In genomic region chr5:176694146-176694545, GRCh38 we compare ENCODE assay signal across 27 cellular contexts.
"Had no signal": no experiment of that assay in that cellular context is flagged by ENCODE, and none has a peak within 500 bp of the region (broad histone marks: within the 10 kb centered on the region; RNA-seq: fewer than 3 reads in every experiment).

No MANE protein-coding gene starts in this region.

- H3K36me3 Mint-ChIP-seq: natural killer cell treated with Interleukin-12 subunit alpha and Interleukin-12 subunit beta and Interleukin-15 and Interleukin-18, amount 100 ng/mL, for 72 hours; stimulated activated effector memory CD8-positive, alpha-beta T cell treated with anti-CD3 and anti-CD28 coated beads, Interleukin-12 subunit alpha, Interleukin-12 subunit beta, amount 100 ng/mL, for 72 hours; type B pancreatic cell had no signal

- H3K27me3 ChIP-seq: pancreas, testis had no signal

- H3K4me3 ChIP-seq: pancreas, psoas muscle, sigmoid colon, suprapubic skin, testis, tibial artery, transverse colon, upper lobe of right lung, uterus had no signal

- ATAC-seq: naive thymus-derived CD8-positive, alpha-beta T cell; natural killer cell treated with Interleukin-12 subunit alpha and Interleukin-12 subunit beta and Interleukin-15 and Interleukin-18, amount 100 ng/mL, for 72 hours; pancreas; psoas muscle; stimulated activated effector memory CD8-positive, alpha-beta T cell treated with anti-CD3 and anti-CD28 coated beads, Interleukin-12 subunit alpha, Interleukin-12 subunit beta, amount 100 ng/mL, for 72 hours; stimulated activated naive CD8-positive, alpha-beta T cell treated with anti-CD3 and anti-CD28 coated beads, Interleukin-15, amount 100 ng/mL, for 72 hours; stimulated activated naive CD8-positive, alpha-beta T cell treated with anti-CD3 and anti-CD28 coated beads, Interleukin-15, Interleukin-2, amounts not matched to agents 100 U/mL and 50 U/mL, for 24 hours; upper lobe of right lung had no signal

- H3K27ac Mint-ChIP-seq: naive B cell; natural killer cell treated with Interleukin-12 subunit alpha and Interleukin-12 subunit beta and Interleukin-15 and Interleukin-18, amount 100 ng/mL, for 72 hours; nephron progenitor cell; stimulated activated effector memory CD8-positive, alpha-beta T cell treated with anti-CD3 and anti-CD28 coated beads, Interleukin-12 subunit alpha, Interleukin-12 subunit beta, amount 100 ng/mL, for 72 hours; stimulated activated naive CD8-positive, alpha-beta T cell treated with anti-CD3 and anti-CD28 coated beads, Interleukin-15, amount 100 ng/mL, for 72 hours had no signal

- DNase-seq: naive B cell; naive thymus-derived CD8-positive, alpha-beta T cell; nephron progenitor cell; nucleus accumbens; pancreas; psoas muscle; sigmoid colon; small intestine; stimulated activated CD4-positive, alpha-beta T cell treated with anti-CD3 and anti-CD28 coated beads, Interleukin-15, amount 100 ng/mL, for 24 hours; stimulated activated CD4-positive, alpha-beta T cell treated with anti-CD3 and anti-CD28 coated beads, Interleukin-2, amount 100 ng/mL, for 24 hours; stimulated activated CD4-positive, alpha-beta T cell treated with anti-CD3 and anti-CD28 coated beads, Interleukin-2, amount 100 ng/mL, for 48 hours; stimulated activated CD4-positive, alpha-beta T cell treated with anti-CD3 and anti-CD28 coated beads, Interleukin-4, amount 100 ng/mL, for 24 hours; stimulated activated naive CD4-positive, alpha-beta T cell; stimulated activated naive CD8-positive, alpha-beta T cell treated with anti-CD3 and anti-CD28 coated beads, Interleukin-15, amount 100 ng/mL, for 72 hours; stimulated activated naive CD8-positive, alpha-beta T cell treated with anti-CD3 and anti-CD28 coated beads, Interleukin-15, Interleukin-2, amounts not matched to agents 100 U/mL and 50 U/mL, for 24 hours; substantia nigra; testis; tibial artery; transverse colon; upper lobe of right lung; uterus had no signal

- H3K4me1 ChIP-seq: psoas muscle, sigmoid colon, testis, tibial artery, upper lobe of right lung, uterus had no signal

- FAIRE-seq: pancreas, small intestine had no signal

- H3K36me3 ChIP-seq: neutrophil, pancreas, sigmoid colon, suprapubic skin, tibial artery, transverse colon, upper lobe of right lung, uterus had no signal

- H3K27ac ChIP-seq: neutrophil, pancreas, psoas muscle, sigmoid colon, suprapubic skin, testis, tibial artery, upper lobe of right lung, uterus had no signal

- H3K4me3 Mint-ChIP-seq: naive thymus-derived CD8-positive, alpha-beta T cell; natural killer cell treated with Interleukin-12 subunit alpha and Interleukin-12 subunit beta and Interleukin-15 and Interleukin-18, amount 100 ng/mL, for 72 hours; nephron progenitor cell; neural crest cell; stimulated activated effector memory CD8-positive, alpha-beta T cell treated with anti-CD3 and anti-CD28 coated beads, Interleukin-12 subunit alpha, Interleukin-12 subunit beta, amount 100 ng/mL, for 72 hours; stimulated activated naive CD8-positive, alpha-beta T cell treated with anti-CD3 and anti-CD28 coated beads, Interleukin-15, amount 100 ng/mL, for 72 hours; type B pancreatic cell had no signal

- H3K4me1 Mint-ChIP-seq: naive B cell; stimulated activated naive CD8-positive, alpha-beta T cell treated with anti-CD3 and anti-CD28 coated beads, Interleukin-15, amount 100 ng/mL, for 72 hours had no signal

- H3K9me3 ChIP-seq: neutrophil, pancreas, psoas muscle, sigmoid colon, suprapubic skin, testis, tibial artery, transverse colon, upper lobe of right lung, uterus had no signal

- H3K9me3 Mint-ChIP-seq: natural killer cell treated with Interleukin-12 subunit alpha and Interleukin-12 subunit beta and Interleukin-15 and Interleukin-18, amount 100 ng/mL, for 72 hours; nephron progenitor cell; neural crest cell; stimulated activated effector memory CD8-positive, alpha-beta T cell treated with anti-CD3 and anti-CD28 coated beads, Interleukin-12 subunit alpha, Interleukin-12 subunit beta, amount 100 ng/mL, for 72 hours; stimulated activated naive CD8-positive, alpha-beta T cell treated with anti-CD3 and anti-CD28 coated beads, Interleukin-15, amount 100 ng/mL, for 72 hours; type B pancreatic cell had no signal
